Comparison of ENCODE assay signal across 8 cellular contexts in the genomic region with DNA sequence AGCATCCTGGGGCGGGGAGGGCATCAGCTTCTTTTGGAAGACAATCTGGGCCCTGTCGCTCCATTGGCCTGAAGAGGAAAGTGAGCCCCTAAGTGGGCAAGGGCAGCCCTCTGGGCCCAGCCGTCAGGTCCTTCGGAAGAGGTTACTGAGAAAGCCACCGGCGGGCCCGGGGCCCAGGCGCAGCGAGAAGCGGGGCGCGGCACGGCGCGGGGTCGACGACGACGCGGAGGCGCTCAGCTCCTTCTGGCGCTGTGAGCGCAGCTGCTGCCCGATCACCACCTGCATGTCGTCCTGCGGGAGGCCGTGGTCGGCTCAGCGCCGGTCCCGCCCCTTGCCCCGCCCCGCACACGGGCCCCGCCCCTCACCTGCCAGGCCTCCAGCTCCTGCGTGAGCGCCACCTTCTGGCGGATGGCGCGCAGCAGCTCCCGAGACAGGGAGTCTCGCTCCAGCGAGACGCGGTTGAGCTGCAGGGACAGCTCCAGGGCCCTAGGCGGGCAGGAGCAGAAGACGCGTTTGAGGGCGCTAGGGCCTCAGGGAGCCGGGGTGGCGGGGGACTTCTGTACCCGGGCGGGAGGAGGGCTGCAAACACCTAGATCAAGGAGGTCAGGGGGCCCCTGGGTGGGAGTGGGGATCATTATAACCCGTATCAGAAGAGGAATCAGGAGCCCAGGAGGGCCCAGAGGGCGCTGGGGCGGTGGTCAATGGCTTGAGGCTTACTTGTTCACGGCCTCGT. TPM values are rescaled to one million over a fixed set of nuclear protein-coding genes. Genes with fewer than 3 reads are reported as not detected.
A peak's percentile ranks its signal among the peaks of the same experiment; 100 is the strongest.
DNase-seq lines count a peak whose midpoint lies in the region; ATAC-seq and TF ChIP-seq lines count a peak whose summit lies in the region.

No MANE protein-coding gene starts in this region.

- no peak overlapping the region for H2AFZ ChIP-seq in neuronal stem cell (ENCODE audit: low read length)

- H3K4me2 ChIP-seq in neuronal stem cell (ENCODE audit: insufficient read depth, low read length, poor library complexity, severe bottlenecking): peak overlapping the region; percentile 43

- H2BK12ac ChIP-seq in neuronal stem cell (ENCODE audit: low read length): no peak overlapping the region

- no CpG with 5 or more reads among the region's 58 CpGs for WGBS in neuronal stem cell (ENCODE audit: extremely low coverage in 2 of 2, insufficient read length in 2 of 2, insufficient replicate concordance in 1 of 2), 2 donors

- DNase-seq in EL (peak; percentile 56), HuH-7 (ENCODE audit: low spot score) (peak; percentile 92), OCI-M1 (lab: John Stamatoyannopoulos, UW) (peak; percentile 87), fibroblast of mammary gland (ENCODE audit: low read depth) (peak; percentile 51), neuronal stem cell (ENCODE audit: low spot score) (peak; percentile 91), superior temporal gyrus (ENCODE audit: extremely low spot score) (peak; percentile 65)
- peak; percentile 93 for DNase-seq in activated T-cell treated with anti-CD3 and anti-CD28 coated beads, Interleukin-2, amount 50 U/mL, for 48 hours

- no peak overlapping the region for H3K27ac ChIP-seq in neuronal stem cell (replicated peaks; ENCODE audit: low read length)

- peak overlapping the region; percentile 2 for H2BK120ac ChIP-seq in neuronal stem cell (ENCODE audit: low read depth, low read length)

- H3K27me3 ChIP-seq in neuronal stem cell (ENCODE audit: control insufficient read depth in 3 of 3, insufficient read depth in 3 of 3, low read depth in 1 of 3, low read length in 3 of 3): peaks cover 0 to 11% (median 5%) of the 10 kb centered on the region in 3 experiments

- no peak for ATAC-seq in GM21717 (IDR thresholded peaks at IDR 0.05; ENCODE audit: unreplicated experiment)

- H3K36me3 ChIP-seq in neuronal stem cell (replicated peaks in 1 of 2; ENCODE audit: control insufficient read depth in 2 of 2, insufficient read depth in 2 of 2, low read length in 2 of 2): peaks cover 9 to 26% of the 10 kb centered on the region in 2 donors

- no peak overlapping the region for H3K4ac ChIP-seq in neuronal stem cell (ENCODE audit: low read length)

- H3K14ac ChIP-seq in neuronal stem cell (ENCODE audit: low read length): no peak overlapping the region

- H3K9ac ChIP-seq in neuronal stem cell (ENCODE audit: low read depth, low read length, poor library complexity): peak overlapping the region; percentile 72

- no peak overlapping the region for H2BK5ac ChIP-seq in neuronal stem cell (ENCODE audit: low read length)

- peak overlapping the region; percentile 94 for H3K23ac ChIP-seq in neuronal stem cell (ENCODE audit: low read depth, low read length, poor library complexity)

- H3K4me3 ChIP-seq in fibroblast of mammary gland (ENCODE audit: control insufficient read depth, low read depth, low read length) (no peak overlapping the region), neuronal stem cell (ENCODE audit: low read length in 2 of 2) (peak overlapping the region in 1 of 2 donors; percentile 21)

- peak overlapping the region; percentile 68 for H3K18ac ChIP-seq in neuronal stem cell (ENCODE audit: low read length)

- H3K79me1 ChIP-seq in neuronal stem cell (ENCODE audit: low read depth, low read length): peaks cover under 1% of the 10 kb centered on the region

- peaks cover 8 to 11% of the 10 kb centered on the region in 2 donors for H3K4me1 ChIP-seq in neuronal stem cell (ENCODE audit: control insufficient read depth in 2 of 2, insufficient read depth in 1 of 2, low read depth in 1 of 2, low read length in 2 of 2)

- no peaks in the 10 kb centered on the region for H3K9me3 ChIP-seq in neuronal stem cell (replicated peaks in 1 of 2; ENCODE audit: control insufficient read depth in 2 of 2, insufficient read depth in 1 of 2, low read depth in 1 of 2, low read length in 2 of 2)

- H4K91ac ChIP-seq in neuronal stem cell (ENCODE audit: low read depth, low read length, poor library complexity): no peak overlapping the region

- peak overlapping the region; percentile 96 for H2AK5ac ChIP-seq in neuronal stem cell (ENCODE audit: low read depth, low read length)

- peak; percentile 44 for TF ChIP-seq CTCF in fibroblast of mammary gland (conservative IDR thresholded peaks at IDR 0.05; ENCODE audit: control insufficient read depth, insufficient read depth, low read depth, low read length)

- H4K8ac ChIP-seq in neuronal stem cell (ENCODE audit: low read depth, low read length): peak overlapping the region; percentile 52

- peak overlapping the region; percentile 97 for H2BK15ac ChIP-seq in neuronal stem cell (ENCODE audit: low read length)

RNA-seq across cellular contexts. Expression of gene THOC6, which starts 4.3 kb away (rescaled TPM):
- polyA plus RNA-seq in neuronal stem cell (2013, experiment 1 of 2): 24.2 TPM
- 23.0 TPM for polyA plus RNA-seq in neuronal stem cell (2013, experiment 2 of 2)

RNA-seq across cellular contexts. Expression of gene HCFC1R1, which starts 4.4 kb away (rescaled TPM):
- polyA plus RNA-seq in neuronal stem cell (2013, experiment 1 of 2): 113 TPM
- polyA plus RNA-seq in neuronal stem cell (2013, experiment 2 of 2): 117 TPM

RNA-seq across cellular contexts. Expression of gene TNFRSF12A, which starts 8.0 kb away (rescaled TPM):
- 10.4 TPM for polyA plus RNA-seq in neuronal stem cell (2013, experiment 1 of 2)
- polyA plus RNA-seq in neuronal stem cell (2013, experiment 2 of 2): 10.2 TPM

RNA-seq across cellular contexts. Expression of gene BICDL2, which starts 8.6 kb away (rescaled TPM):
- not detected for polyA plus RNA-seq in neuronal stem cell (2013, experiment 1 of 2)
- polyA plus RNA-seq in neuronal stem cell (2013, experiment 2 of 2): not detected

RNA-seq across cellular contexts. Expression of gene CLDN6, which starts 10.2 kb away (rescaled TPM):
- 14.1 TPM for polyA plus RNA-seq in neuronal stem cell (2013, experiment 1 of 2)
- 14.2 TPM for polyA plus RNA-seq in neuronal stem cell (2013, experiment 2 of 2)
